22 cellular contexts compared by ENCODE assay signal in genomic region chr1:51525295-51525694, GRCh38.
"Had no signal": no experiment of that assay in that cellular context is flagged by ENCODE, and none has a peak within 500 bp of the region (broad histone marks: within the 10 kb centered on the region; RNA-seq: fewer than 3 reads in every experiment).

No MANE protein-coding gene starts in this region.

- DNase-seq: activated CD4-positive, alpha-beta T cell treated with anti-CD3 and anti-CD28 coated beads, Interleukin-2, amount 10 ng/mL, durations not matched to agents 24 days and 14 days; activated CD4-positive, alpha-beta T cell treated with anti-CD3 and anti-CD28 coated beads, Interleukin-2, amount 50 U/mL, for 4 hours; activated CD8-positive, alpha-beta T cell treated with anti-CD3 and anti-CD28 coated beads, Interleukin-2, amount 10 ng/mL, durations not matched to agents 7 days and 5 days; activated gamma-delta T cell treated with Interleukin-2 at 50 U/mL for 16 hours; activated naive CD4-positive, alpha-beta T cell treated with anti-CD3 and anti-CD28 coated beads for 36 hours; activated T-cell treated with anti-CD3 and anti-CD28 coated beads, Interleukin-2, amount 50 U/mL, for 24 hours; adrenal gland; Karpas-422; KBM-7; NCI-H1105; NCI-H1417 treated with DMSO at 0.1 percent for 48 hours; NCI-H187 treated with DMSO at 0.1 percent for 48 hours; NCI-H2081 treated with DMSO at 0.1 percent for 48 hours; NCI-H345; NCI-H524 treated with DMSO at 0.1 percent for 48 hours; NCI-H748 treated with DMSO at 0.1 percent for 48 hours; PC-9; SIG-M5; T1000 had no signal

- H3K27ac ChIP-seq: adrenal gland, PC-9, RWPE1 had no signal

- ATAC-seq: activated CD8-positive, alpha-beta T cell treated with anti-CD3 and anti-CD28 coated beads, Interleukin-2, amount 10 ng/mL, durations not matched to agents 7 days and 5 days; activated naive CD4-positive, alpha-beta T cell treated with anti-CD3 and anti-CD28 coated beads, Interleukin-2, amount 50 U/mL, for 72 hours; Right ventricle myocardium inferior had no signal

- H3K27me3 ChIP-seq: adrenal gland had no signal

- H3K4me3 ChIP-seq: adrenal gland, PC-9 had no signal
